1 cellular context compared by ENCODE assay signal in genomic region chrX:153974003-153974725, GRCh38.
TF ChIP-seq lines count a peak whose summit lies in the region.

No MANE protein-coding gene starts in this region.

TF ChIP-seq in GM12878, 131 proteins besides CTCF, POLR2A, EP300 and RAD21:
- TF ChIP-seq IRF3 (IDR thresholded peaks at IDR 0.05) (no peak), LARP7 (IDR thresholded peaks at IDR 0.05) (0 out of 2 replicates have a peak, but pooled peaks have one; percentile 41), IKZF1 (conservative IDR thresholded peaks at IDR 0.05) (0 out of 2 replicates have a peak, but pooled peaks have one; percentile 24)
TF ChIP-seq in GM12878: peak in this region for 2.
